24 cellular contexts compared by ENCODE assay signal in genomic region chr13:23319915-23320224, GRCh38.
DNase-seq lines count a peak whose midpoint lies in the region; ATAC-seq, FAIRE-seq and TF ChIP-seq lines count a peak whose summit lies in the region.
"Had no signal": no experiment of that assay in that cellular context is flagged by ENCODE, and none has a peak within 500 bp of the region (broad histone marks: within the 10 kb centered on the region; RNA-seq: fewer than 3 reads in every experiment).

No MANE protein-coding gene starts in this region.

- peaks cover 16% of the 10 kb centered on the region; the same call in 1 of the 2 replicates for H3K4me1 ChIP-seq in BLaER1
- no peaks in the 10 kb centered on the region for H3K4me1 ChIP-seq in Karpas-422 (ENCODE audit: low read length)
- H3K4me1 ChIP-seq: thyroid gland had no signal

- no peak overlapping the region for H3K27ac Mint-ChIP-seq in central memory CD8-positive, alpha-beta T cell (ENCODE audit: low read depth)
- peak overlapping the region; percentile 95 for H3K27ac Mint-ChIP-seq in osteocyte (ENCODE audit: unreplicated experiment)
- H3K27ac Mint-ChIP-seq: activated naive CD4-positive, alpha-beta T cell treated with anti-CD3 and anti-CD28 coated beads, Interleukin-2, amount 10 ng/mL, durations not matched to agents 7 days and 5 days had no signal

- no peak overlapping the region for H2AFZ ChIP-seq in Karpas-422 (ENCODE audit: low read length)

- TF ChIP-seq CTCF in osteocyte (IDR thresholded peaks at IDR 0.05): no peak

- no peaks in the 10 kb centered on the region for H4K20me1 ChIP-seq in BLaER1
- H4K20me1 ChIP-seq in Karpas-422 (ENCODE audit: insufficient read depth, low read depth, low read length): no peaks in the 10 kb centered on the region

- H3K4me2 ChIP-seq in BLaER1 (peak overlapping the region; percentile 26), Karpas-422 (ENCODE audit: low read depth, low read length, poor library complexity, severe bottlenecking) (no peak overlapping the region)

- H3K36me3 ChIP-seq in BLaER1 (no peaks in the 10 kb centered on the region), Karpas-422 (ENCODE audit: insufficient read depth, low read length) (no peaks in the 10 kb centered on the region)
- H3K36me3 ChIP-seq: ovary, thyroid gland had no signal

- no peak for ATAC-seq in central memory CD8-positive, alpha-beta T cell (replicated peaks; ENCODE audit: extremely low read depth, poor library complexity, severe bottlenecking)
- ATAC-seq: activated CD8-positive, alpha-beta T cell treated with anti-CD3 and anti-CD28 coated beads, Interleukin-2, amount 10 ng/mL, durations not matched to agents 7 days and 5 days had no signal

- H3K36me3 Mint-ChIP-seq in central memory CD8-positive, alpha-beta T cell (ENCODE audit: insufficient read depth): no peaks in the 10 kb centered on the region
- H3K36me3 Mint-ChIP-seq in osteocyte (ENCODE audit: unreplicated experiment): no peaks in the 10 kb centered on the region
- H3K36me3 Mint-ChIP-seq: activated naive CD4-positive, alpha-beta T cell treated with anti-CD3 and anti-CD28 coated beads, Interleukin-2, amount 10 ng/mL, durations not matched to agents 7 days and 5 days had no signal

- H3K9ac ChIP-seq in BLaER1 (no peak overlapping the region), Karpas-422 (ENCODE audit: low read length) (no peak overlapping the region)

- DNase-seq in Karpas-422 (peak; percentile 29), osteocyte (ENCODE audit: extremely low spot score, unreplicated experiment) (no peak), KBM-7 (no peak), SHP77 (lab: John Stamatoyannopoulos, UW) (no peak), urothelium cell line (ENCODE audit: low spot score) (no peak)
- DNase-seq in central memory CD8-positive, alpha-beta T cell (ENCODE audit: low spot score in 2 of 2): no peak
- no peak for DNase-seq in stimulated activated CD4-positive, alpha-beta T cell treated with anti-CD3 and anti-CD28 coated beads, Interleukin-15, amount 100 ng/mL, for 24 hours
- DNase-seq: activated CD4-positive, CD25-positive, alpha-beta regulatory T cell treated with anti-CD3 and anti-CD28 coated beads, Interleukin-2, amount 50 U/mL, for 72 hours; activated naive CD4-positive, alpha-beta T cell treated with anti-CD3 and anti-CD28 coated beads, Interleukin-2, amount 10 ng/mL, durations not matched to agents 7 days and 5 days; activated T-cell treated with anti-CD3 and anti-CD28 coated beads, Interleukin-2, amount 50 U/mL, for 1 hour; aorta; CD4-positive, alpha-beta memory T cell; central memory CD4-positive, alpha-beta T cell; DMS 273 treated with DMSO at 0.1 percent for 48 hours; dorsolateral prefrontal cortex; heart right ventricle; NCI-H1105; NCI-H748 treated with DMSO at 0.1 percent for 48 hours; ovary; stimulated activated CD4-positive, alpha-beta T cell treated with anti-CD3 and anti-CD28 coated beads, Interleukin-12 subunit alpha, Interleukin-12 subunit beta, amount 100 ng/mL, for 4 hours; stimulated activated naive CD4-positive, alpha-beta T cell treated with Interleukin-2 at 50 U/mL for 16 hours; thyroid gland had no signal

- H3K27me3 ChIP-seq in BLaER1 (no peaks in the 10 kb centered on the region), Karpas-422 (ENCODE audit: low read length) (no peaks in the 10 kb centered on the region)
- H3K27me3 ChIP-seq: dorsolateral prefrontal cortex, heart right ventricle, ovary, thyroid gland had no signal

- H3K9me3 Mint-ChIP-seq in central memory CD8-positive, alpha-beta T cell: no peaks in the 10 kb centered on the region
- peaks cover 4% of the 10 kb centered on the region for H3K9me3 Mint-ChIP-seq in osteocyte (ENCODE audit: unreplicated experiment)
- H3K9me3 Mint-ChIP-seq: activated naive CD4-positive, alpha-beta T cell treated with anti-CD3 and anti-CD28 coated beads, Interleukin-2, amount 10 ng/mL, durations not matched to agents 7 days and 5 days; CD4-positive, alpha-beta memory T cell had no signal

- FAIRE-seq in urothelium cell line (lab: Jason Lieb, UNC): no peak

- H3K9me3 ChIP-seq in BLaER1 (no peaks in the 10 kb centered on the region), Karpas-422 (ENCODE audit: low read length) (no peaks in the 10 kb centered on the region)
- H3K9me3 ChIP-seq: heart right ventricle, ovary, thyroid gland had no signal

- no peaks in the 10 kb centered on the region for H3K27me3 Mint-ChIP-seq in central memory CD8-positive, alpha-beta T cell
- no peaks in the 10 kb centered on the region for H3K27me3 Mint-ChIP-seq in osteocyte (ENCODE audit: unreplicated experiment)
- H3K27me3 Mint-ChIP-seq: CD4-positive, alpha-beta memory T cell had no signal

- H3K4me3 Mint-ChIP-seq in central memory CD8-positive, alpha-beta T cell: peak overlapping the region; percentile 41
- no peak overlapping the region for H3K4me3 Mint-ChIP-seq in osteocyte (ENCODE audit: unreplicated experiment)
- H3K4me3 Mint-ChIP-seq: activated CD8-positive, alpha-beta T cell treated with anti-CD3 and anti-CD28 coated beads, Interleukin-2, amount 10 ng/mL, durations not matched to agents 7 days and 5 days; activated naive CD4-positive, alpha-beta T cell treated with anti-CD3 and anti-CD28 coated beads, Interleukin-2, amount 10 ng/mL, durations not matched to agents 7 days and 5 days had no signal

- H3K9me2 ChIP-seq in Karpas-422 (replicated peaks; ENCODE audit: insufficient read depth, low read length): no peaks in the 10 kb centered on the region

- H3K79me2 ChIP-seq in Karpas-422 (ENCODE audit: low read length): no peaks in the 10 kb centered on the region

- in situ Hi-C loops in KBM-7 (cut with MboI; ENCODE audit: low pct_unique_long_range_greater_than_20kb, low sequenced_read_pairs): no loop called here

- H3K27ac ChIP-seq in BLaER1 (no peak overlapping the region; the same call in 1 of the 2 replicates), Karpas-422 (ENCODE audit: low read length) (no peak overlapping the region)
- H3K27ac ChIP-seq: dorsolateral prefrontal cortex, ovary, thyroid gland had no signal

- no peak overlapping the region for H3K4me3 ChIP-seq in BLaER1
- no peak overlapping the region for H3K4me3 ChIP-seq in Karpas-422 (ENCODE audit: low read length)
- H3K4me3 ChIP-seq: dorsolateral prefrontal cortex, heart right ventricle, ovary, thyroid gland had no signal

- peaks cover 36% of the 10 kb centered on the region for H3K4me1 Mint-ChIP-seq in central memory CD8-positive, alpha-beta T cell
- peaks cover 62% of the 10 kb centered on the region for H3K4me1 Mint-ChIP-seq in osteocyte (ENCODE audit: unreplicated experiment)
